ENCODE assay signal across 8 cellular contexts in genomic region chr1:44805311-44806024, GRCh38. TPM values are rescaled to one million over a fixed set of nuclear protein-coding genes. Genes with fewer than 3 reads are reported as not detected.
DNase-seq lines count a peak whose midpoint lies in the region; ATAC-seq and TF ChIP-seq lines count a peak whose summit lies in the region.
"Had no signal": no experiment of that assay in that cellular context is flagged by ENCODE, and none has a peak within 500 bp of the region (broad histone marks: within the 10 kb centered on the region; RNA-seq: fewer than 3 reads in every experiment).

No MANE protein-coding gene starts in this region.

- no peak overlapping the region for H2BK12ac ChIP-seq in H9 (ENCODE audit: insufficient read length, low read depth, low read length)

- peak overlapping the region; percentile 19 for H4K91ac ChIP-seq in H9 (ENCODE audit: insufficient read length, low read depth, low read length)

- H3K4me1 Mint-ChIP-seq in H9, result peaks cover 38 to 40% of the 10 kb centered on the region in 2 experiments

- H3K14ac ChIP-seq in H9 (ENCODE audit: insufficient read depth, low read length), result no peak overlapping the region

- peaks cover 3% of the 10 kb centered on the region for H3K27me3 Mint-ChIP-seq in H9 (ENCODE audit: low read depth)

- H4K20me1 ChIP-seq in H9 (ENCODE audit: control insufficient read depth, insufficient read depth, insufficient read length), result no peaks in the 10 kb centered on the region
- peaks cover 19% of the 10 kb centered on the region for H4K20me1 ChIP-seq in osteoblast (ENCODE audit: insufficient read depth, low read length)

- H3K56ac ChIP-seq in H9 (ENCODE audit: insufficient read length, low read depth, low read length), result no peak overlapping the region

- H4K5ac ChIP-seq in H9 (ENCODE audit: insufficient read length, low read depth, low read length), result no peak overlapping the region

- no peak for ATAC-seq in HG03196 (IDR thresholded peaks at IDR 0.05; ENCODE audit: unreplicated experiment)

- H3K23ac ChIP-seq in H9 (ENCODE audit: insufficient read length, low read depth, low read length), result no peak overlapping the region

- H3K4me3 Mint-ChIP-seq in H9, result no peak overlapping the region

- H3K27ac ChIP-seq in H9 (ENCODE audit: insufficient read length, low read depth, low read length) (no peak overlapping the region), brain microvascular endothelial cell (no peak overlapping the region), osteoblast (ENCODE audit: low read depth, low read length) (peak overlapping the region; percentile 29)
- H3K27ac ChIP-seq: WERI-Rb-1 had no signal

- peaks cover 10% of the 10 kb centered on the region; the same call in 1 of the 2 replicates for H3K4me1 ChIP-seq in H9 (ENCODE audit: insufficient read depth, low read length)
- peaks cover 66% of the 10 kb centered on the region for H3K4me1 ChIP-seq in osteoblast (ENCODE audit: insufficient read depth, low read length)

- H3K36me3 Mint-ChIP-seq in H9 (ENCODE audit: insufficient read depth in 1 of 3, low read depth in 3 of 3), result peaks cover 3 to 44% (median 26%) of the 10 kb centered on the region in 3 experiments

- H3K27me3 ChIP-seq in H9 (ENCODE audit: insufficient read depth, low read length) (no peaks in the 10 kb centered on the region), brain microvascular endothelial cell (replicated peaks) (no peaks in the 10 kb centered on the region), osteoblast (ENCODE audit: insufficient read depth, low read length) (no peaks in the 10 kb centered on the region)

- DNase-seq in H9, result peak; percentile 36
- no peak for DNase-seq in brain microvascular endothelial cell
- DNase-seq in osteoblast (ENCODE audit: insufficient read length, low spot score, missing footprints), result peak; percentile 44
- no peak for DNase-seq in stimulated activated CD8-positive, alpha-beta memory T cell treated with anti-CD3 and anti-CD28 coated beads, Interleukin-4, amount 100 ng/mL, for 48 hours
- no peak for DNase-seq in GOT3 (lab: John Stamatoyannopoulos, UW)
- DNase-seq: NCI-H187 treated with DMSO at 0.1 percent for 48 hours, WERI-Rb-1 had no signal

- H3K4ac ChIP-seq in H9 (ENCODE audit: low read depth, low read length), result no peak overlapping the region

- H2BK15ac ChIP-seq in H9 (ENCODE audit: low read depth, low read length), result no peak overlapping the region

- no peak overlapping the region for H3K4me3 ChIP-seq in brain microvascular endothelial cell (ENCODE audit: low read depth, low read length)
- H3K4me3 ChIP-seq in osteoblast (ENCODE audit: insufficient read depth, low read length), result no peak overlapping the region

- WGBS in H9 (ENCODE audit: extremely low coverage, insufficient read length, low lambda C conversion rate), result no CpG with 5 or more reads among the region's 20 CpGs

- no peak overlapping the region for H3K18ac ChIP-seq in H9 (ENCODE audit: insufficient read length, low read depth, low read length)

- H3T11ph ChIP-seq in H9 (ENCODE audit: low read length), result no peak overlapping the region

- no peak overlapping the region for H2AK5ac ChIP-seq in H9 (ENCODE audit: insufficient read length, low read length)

- H3K79me1 ChIP-seq in H9 (ENCODE audit: insufficient read depth, low read depth, low read length, poor library complexity, severe bottlenecking), result no peaks in the 10 kb centered on the region

- H2BK20ac ChIP-seq in H9 (ENCODE audit: low read depth, low read length, poor library complexity, severe bottlenecking), result no peak overlapping the region

- H3K9me3 ChIP-seq in H9 (ENCODE audit: control insufficient read depth, low read depth, low read length) (no peaks in the 10 kb centered on the region), osteoblast (ENCODE audit: low read depth, low read length) (no peaks in the 10 kb centered on the region)

- no peaks in the 10 kb centered on the region for H3K9me3 Mint-ChIP-seq in H9

- in situ Hi-C loops in brain microvascular endothelial cell (cut with HindIII; ENCODE audit: low pct_ligation_motif_present, low sequenced_read_pairs), result no loop called here

- H3K36me3 ChIP-seq in brain microvascular endothelial cell (replicated peaks) (peaks cover 54% of the 10 kb centered on the region), osteoblast (ENCODE audit: insufficient read depth, low read length) (peaks cover 55% of the 10 kb centered on the region)

- peaks cover 8% of the 10 kb centered on the region for H3K23me2 ChIP-seq in H9 (ENCODE audit: insufficient read length, low read depth, low read length, poor library complexity, severe bottlenecking)

- H3K79me2 ChIP-seq in H9 (ENCODE audit: insufficient read depth, low read length), result no peaks in the 10 kb centered on the region
- H3K79me2 ChIP-seq in osteoblast (ENCODE audit: insufficient read depth, low read length), result peaks cover 60% of the 10 kb centered on the region

- peak overlapping the region; percentile 31 to 92 (median 88); a peak in 4 of 7 replicates for H3K27ac Mint-ChIP-seq in H9

- no peak overlapping the region for H3K4me2 ChIP-seq in H9 (ENCODE audit: insufficient read depth, insufficient read length, low read length)
- H3K4me2 ChIP-seq in osteoblast (ENCODE audit: insufficient read depth, low read length), result no peak overlapping the region

- no peak overlapping the region for H4K8ac ChIP-seq in H9 (replicated peaks; ENCODE audit: insufficient read length, low read depth, low read length)

- no peak overlapping the region for H2BK5ac ChIP-seq in H9 (ENCODE audit: insufficient read length, low read length)

- H3K9ac ChIP-seq in H9 (ENCODE audit: extremely low read depth, insufficient read length, low read length), result no peak overlapping the region

- no peak overlapping the region for H2AFZ ChIP-seq in H9 (ENCODE audit: low read length)
- no peak overlapping the region for H2AFZ ChIP-seq in osteoblast (ENCODE audit: low read length)

- no peak; the same call in 2 of the 3 replicates for TF ChIP-seq CTCF in H9 (conservative IDR thresholded peaks at IDR 0.05)
- peak; percentile 16 for TF ChIP-seq CTCF in brain microvascular endothelial cell (IDR thresholded peaks at IDR 0.05; ENCODE audit: low read depth, low read length, missing control alignments)
- no peak for TF ChIP-seq CTCF in osteoblast (IDR thresholded peaks at IDR 0.05; ENCODE audit: extremely low read depth, low read depth, low read length)

- no peak overlapping the region for H2BK120ac ChIP-seq in H9 (ENCODE audit: low read depth, low read length, poor library complexity, severe bottlenecking)

RNA-seq across cellular contexts. Expression of gene DYNLT4, which starts 1.7 kb away (rescaled TPM):
- total RNA-seq in H9 (2021) (not detected in 2 replicates), osteoblast (0.29 and 0.36 TPM in 2 replicates)

RNA-seq across cellular contexts. Expression of gene BTBD19, which starts 2.9 kb away (rescaled TPM):
- total RNA-seq in H9 (2021) (1.4 and 1.9 TPM in 2 replicates), osteoblast (21.4 and 23.6 TPM in 2 replicates)

RNA-seq across cellular contexts. Expression of gene PLK3, which starts 5.3 kb away (rescaled TPM):
- 14.7 and 15.9 TPM in 2 replicates for total RNA-seq in H9 (2021)
- total RNA-seq in osteoblast, result 33.7 and 35.1 TPM in 2 replicates

RNA-seq across cellular contexts. Expression of gene BEST4, which starts 17.5 kb away (rescaled TPM):
- total RNA-seq in H9 (2021) (1.1 and 1.3 TPM in 2 replicates), osteoblast (under 0.01 TPM in 1 of 2 replicates, not detected in the other)

RNA-seq across cellular contexts. Expression of gene RPS8, which starts 30.1 kb away (rescaled TPM):
- total RNA-seq in H9 (2021) (2,591 and 2,595 TPM in 2 replicates), osteoblast (1,174 and 1,221 TPM in 2 replicates)

Comparison
In these comparisons a context has a peak if more than half of its experiments do, and no peak if none do; other contexts are left out.
1. DNase-seq: peak in H9 (single experiment) and osteoblast (single experiment); none in brain microvascular endothelial cell (single experiment), stimulated activated CD8-positive, alpha-beta memory T cell treated with anti-CD3 and anti-CD28 coated beads, Interleukin-4, amount 100 ng/mL, for 48 hours (single experiment) and GOT3 (single experiment).